ENCODE assay signal across 25 cellular contexts in the genomic region with DNA sequence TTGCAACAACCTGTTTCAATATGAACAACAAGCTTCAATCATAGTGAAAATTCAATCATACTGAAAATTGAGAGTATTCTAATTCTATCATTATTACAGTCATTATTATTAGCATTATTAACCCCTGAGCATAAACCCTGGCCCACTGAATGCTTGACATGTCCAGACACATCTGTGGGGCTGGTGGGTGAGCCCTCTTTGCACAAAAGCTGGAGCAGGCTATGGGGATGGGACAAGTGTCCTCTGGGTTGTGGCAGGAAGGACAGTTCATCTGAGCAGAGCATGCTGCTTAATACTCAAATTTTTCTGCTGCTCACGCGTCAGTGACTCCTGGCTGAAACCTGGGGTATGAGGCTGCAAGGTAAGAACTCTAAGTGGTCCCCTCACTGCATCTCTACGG.
"Had no signal": no experiment of that assay in that cellular context is flagged by ENCODE, and none has a peak within 500 bp of the region (broad histone marks: within the 10 kb centered on the region; RNA-seq: fewer than 3 reads in every experiment).

No MANE protein-coding gene starts in this region.

- H3K27me3 Mint-ChIP-seq: activated CD4-positive, alpha-beta memory T cell treated with anti-CD3 and anti-CD28 coated beads, Interleukin-2, amount 10 ng/mL, durations not matched to agents 7 days and 5 days; activated naive CD4-positive, alpha-beta T cell treated with anti-CD3 and anti-CD28 coated beads, Interleukin-2, amount 10 ng/mL, durations not matched to agents 7 days and 5 days; activated naive CD8-positive, alpha-beta T cell treated with anti-CD3 and anti-CD28 coated beads for 36 hours had no signal

- FAIRE-seq: TTC549 had no signal

- H3K36me3 Mint-ChIP-seq: activated naive CD4-positive, alpha-beta T cell treated with anti-CD3 and anti-CD28 coated beads, Interleukin-2, amount 10 ng/mL, durations not matched to agents 7 days and 5 days; activated naive CD8-positive, alpha-beta T cell treated with anti-CD3 and anti-CD28 coated beads for 36 hours; T-cell had no signal

- ATAC-seq: activated T-cell treated with anti-CD3 and anti-CD28 coated beads, Interleukin-2, amount 50 U/mL, for 72 hours; Panc1; Right ventricle myocardium inferior; T-cell had no signal

- H3K4me3 ChIP-seq: cardiac muscle cell, SK-N-MC had no signal

- H3K4me3 Mint-ChIP-seq: activated CD4-positive, alpha-beta memory T cell treated with anti-CD3 and anti-CD28 coated beads, Interleukin-2, amount 10 ng/mL, durations not matched to agents 7 days and 5 days; activated naive CD4-positive, alpha-beta T cell treated with anti-CD3 and anti-CD28 coated beads, Interleukin-2, amount 10 ng/mL, durations not matched to agents 7 days and 5 days; activated naive CD8-positive, alpha-beta T cell treated with anti-CD3 and anti-CD28 coated beads for 36 hours; activated T-cell treated with anti-CD3 and anti-CD28 coated beads, Interleukin-2, amount 50 U/mL, for 72 hours; T-cell had no signal

- DNase-seq: activated CD4-positive, alpha-beta memory T cell treated with anti-CD3 and anti-CD28 coated beads, Interleukin-2, amount 10 ng/mL, durations not matched to agents 7 days and 5 days; activated CD4-positive, alpha-beta T cell treated with anti-CD3 and anti-CD28 coated beads, Interleukin-2, amount 50 U/mL, for 1 hour; activated CD4-positive, CD25-positive, alpha-beta regulatory T cell; activated gamma-delta T cell treated with Interleukin-2 at 50 U/mL for 16 hours; activated naive CD4-positive, alpha-beta T cell treated with anti-CD3 and anti-CD28 coated beads, Interleukin-2, amount 10 ng/mL, durations not matched to agents 7 days and 5 days; activated naive CD8-positive, alpha-beta T cell treated with anti-CD3 and anti-CD28 coated beads for 36 hours; activated T-cell treated with anti-CD3 and anti-CD28 coated beads, Interleukin-2, amount 50 U/mL, for 72 hours; brain microvascular endothelial cell; MM.1S; NCI-H1105; NCI-H1436; NCI-H1694 treated with DMSO at 0.1 percent for 48 hours; NCI-H2081 treated with DMSO at 0.1 percent for 48 hours; NCI-H446; NCI-H524; RPMI8226; T-cell; T-helper 2 cell; T1000 had no signal

- H3K27ac Mint-ChIP-seq: activated CD4-positive, alpha-beta memory T cell treated with anti-CD3 and anti-CD28 coated beads, Interleukin-2, amount 10 ng/mL, durations not matched to agents 7 days and 5 days; activated naive CD4-positive, alpha-beta T cell treated with anti-CD3 and anti-CD28 coated beads, Interleukin-2, amount 10 ng/mL, durations not matched to agents 7 days and 5 days; activated naive CD8-positive, alpha-beta T cell treated with anti-CD3 and anti-CD28 coated beads for 36 hours; activated T-cell treated with anti-CD3 and anti-CD28 coated beads, Interleukin-2, amount 50 U/mL, for 72 hours; activated T-helper 2 cell treated with anti-CD3 and anti-CD28 coated beads, Interferon-gamma antibody, Interleukin-2, Interleukin-4, amounts not matched to agents 10 μg/mL and 5 μg/mL and 100 μg/mL, durations not matched to agents 14 hours and 24 hours and 36 hours; T-cell had no signal

- H3K36me3 ChIP-seq: brain microvascular endothelial cell, cardiac muscle cell had no signal

- H3K9me3 Mint-ChIP-seq: activated CD4-positive, alpha-beta memory T cell treated with anti-CD3 and anti-CD28 coated beads, Interleukin-2, amount 10 ng/mL, durations not matched to agents 7 days and 5 days; activated naive CD4-positive, alpha-beta T cell treated with anti-CD3 and anti-CD28 coated beads, Interleukin-2, amount 10 ng/mL, durations not matched to agents 7 days and 5 days; activated naive CD8-positive, alpha-beta T cell treated with anti-CD3 and anti-CD28 coated beads for 36 hours; activated T-cell treated with anti-CD3 and anti-CD28 coated beads, Interleukin-2, amount 50 U/mL, for 72 hours; activated T-helper 2 cell treated with anti-CD3 and anti-CD28 coated beads, Interferon-gamma antibody, Interleukin-2, Interleukin-4, amounts not matched to agents 10 μg/mL and 5 μg/mL and 100 μg/mL, durations not matched to agents 14 hours and 24 hours and 36 hours; T-cell had no signal

- H3K27ac ChIP-seq: brain microvascular endothelial cell, cardiac muscle cell, SK-N-MC had no signal

- H3K4me1 Mint-ChIP-seq: activated CD4-positive, alpha-beta memory T cell treated with anti-CD3 and anti-CD28 coated beads, Interleukin-2, amount 10 ng/mL, durations not matched to agents 7 days and 5 days; activated naive CD4-positive, alpha-beta T cell treated with anti-CD3 and anti-CD28 coated beads, Interleukin-2, amount 10 ng/mL, durations not matched to agents 7 days and 5 days; activated naive CD8-positive, alpha-beta T cell treated with anti-CD3 and anti-CD28 coated beads for 36 hours; T-cell had no signal

- H3K27me3 ChIP-seq: brain microvascular endothelial cell, cardiac muscle cell had no signal
